Comparison of ENCODE assay signal across 10 cellular contexts in genomic region chr15:66882251-66883020, GRCh38.
A peak's percentile ranks its signal among the peaks of the same experiment; 100 is the strongest.
DNase-seq lines count a peak whose midpoint lies in the region; ATAC-seq and TF ChIP-seq lines count a peak whose summit lies in the region.
"Had no signal": no experiment of that assay in that cellular context is flagged by ENCODE, and none has a peak within 500 bp of the region (broad histone marks: within the 10 kb centered on the region; RNA-seq: fewer than 3 reads in every experiment).

No MANE protein-coding gene starts in this region.

- H3K9me3 ChIP-seq in PC-9 (ENCODE audit: insufficient read depth, low read depth) = no peaks in the 10 kb centered on the region
- no peaks in the 10 kb centered on the region for H3K9me3 ChIP-seq in neural progenitor cell (ENCODE audit: low read depth)
- H3K9me3 ChIP-seq: BLaER1 treated with 17β-estradiol and CSF1 and Interleukin-3, amounts not matched to agents 10 nM and 100 nM had no signal

- H3K36me3 Mint-ChIP-seq in neural progenitor cell = no peaks in the 10 kb centered on the region
- H3K36me3 Mint-ChIP-seq in activated naive CD4-positive, alpha-beta T cell treated with anti-CD3 and anti-CD28 coated beads, Interleukin-2, amount 10 ng/mL, durations not matched to agents 7 days and 5 days = no peaks in the 10 kb centered on the region
- H3K36me3 Mint-ChIP-seq: natural killer cell treated with Interleukin-12 subunit alpha and Interleukin-12 subunit beta and Interleukin-15 and Interleukin-18, amount 100 ng/mL, for 72 hours had no signal

- H3K4me1 ChIP-seq in PC-9 (replicated peaks; ENCODE audit: insufficient read depth) (peaks cover 29% of the 10 kb centered on the region), neural progenitor cell (peaks cover 13% of the 10 kb centered on the region)

- no peak overlapping the region for H3K9ac ChIP-seq in neural progenitor cell
- H3K9ac ChIP-seq: BLaER1 treated with 17β-estradiol and CSF1 and Interleukin-3, amounts not matched to agents 10 nM and 100 nM had no signal

- DNase-seq in ACHN = peak; percentile 55
- peak in 1 of 2 experiments; percentile 49 for DNase-seq in PC-9
- DNase-seq in epithelial cell of esophagus (ENCODE audit: low read depth) = peak; percentile 30
- DNase-seq in neural progenitor cell (ENCODE audit: low spot score) = no peak
- no peak for DNase-seq in substantia nigra (lab: John Stamatoyannopoulos, UW)
- no peak for DNase-seq in SKM-1 (lab: John Stamatoyannopoulos, UW; ENCODE audit: unreplicated experiment)
- no peak for DNase-seq in activated naive CD4-positive, alpha-beta T cell treated with anti-CD3 and anti-CD28 coated beads, Interleukin-2, amount 10 ng/mL, durations not matched to agents 7 days and 5 days

- H3K9me3 Mint-ChIP-seq in neural progenitor cell = peaks cover 7% of the 10 kb centered on the region
- no peaks in the 10 kb centered on the region for H3K9me3 Mint-ChIP-seq in activated naive CD4-positive, alpha-beta T cell treated with anti-CD3 and anti-CD28 coated beads, Interleukin-2, amount 10 ng/mL, durations not matched to agents 7 days and 5 days
- H3K9me3 Mint-ChIP-seq: natural killer cell treated with Interleukin-12 subunit alpha and Interleukin-12 subunit beta and Interleukin-15 and Interleukin-18, amount 100 ng/mL, for 72 hours had no signal

- TF ChIP-seq CTCF in PC-9 (conservative IDR thresholded peaks at IDR 0.05) = no peak
- TF ChIP-seq CTCF in epithelial cell of esophagus (IDR thresholded peaks at IDR 0.05; ENCODE audit: insufficient read depth, low read depth, low read length, missing control alignments) = no peak
- TF ChIP-seq CTCF in neural progenitor cell (IDR thresholded peaks at IDR 0.05) = no peak

- H3K79me2 ChIP-seq in PC-9 (ENCODE audit: low read depth) = no peaks in the 10 kb centered on the region
- H3K79me2 ChIP-seq in neural progenitor cell (ENCODE audit: low read depth) = no peaks in the 10 kb centered on the region

- peak overlapping the region; percentile 83 for H3K27ac Mint-ChIP-seq in neural progenitor cell
- H3K27ac Mint-ChIP-seq in activated naive CD4-positive, alpha-beta T cell treated with anti-CD3 and anti-CD28 coated beads, Interleukin-2, amount 10 ng/mL, durations not matched to agents 7 days and 5 days = no peak overlapping the region
- H3K27ac Mint-ChIP-seq: natural killer cell treated with Interleukin-12 subunit alpha and Interleukin-12 subunit beta and Interleukin-15 and Interleukin-18, amount 100 ng/mL, for 72 hours had no signal

- CTCF ChIA-PET in PC-9 (lab: Charles Lee) = no interaction called here
- CTCF ChIA-PET in activated naive CD4-positive, alpha-beta T cell treated with anti-CD3 and anti-CD28 coated beads, Interleukin-2, amount 10 ng/mL, durations not matched to agents 7 days and 5 days (lab: Charles Lee) = interaction anchor here (1.0 kb wide), 1 partner anchor 31 kb away, joined by 5 read pairs; no protein-coding TSS in a partner anchor

- TSS peak; percentile 97 for BruUV-seq in PC-9 (replicated peaks; lab: Mats Ljungman, UMichigan)

- POLR2A ChIA-PET in PC-9 (lab: Charles Lee; ENCODE audit: unreplicated experiment) = interaction anchor here (0.6 to 0.7 kb wide), 3 partner anchors 24 to 880 kb away, joined by 3 to 6 read pairs (median 4); no protein-coding TSS in a partner anchor

- H3K4me1 Mint-ChIP-seq in neural progenitor cell = peaks cover 31% of the 10 kb centered on the region
- no peaks in the 10 kb centered on the region for H3K4me1 Mint-ChIP-seq in activated naive CD4-positive, alpha-beta T cell treated with anti-CD3 and anti-CD28 coated beads, Interleukin-2, amount 10 ng/mL, durations not matched to agents 7 days and 5 days

- peak overlapping the region; percentile 74 for H3K27ac ChIP-seq in PC-9
- H3K27ac ChIP-seq in neural progenitor cell = no peak overlapping the region
- no peak overlapping the region for H3K27ac ChIP-seq in substantia nigra (ENCODE audit: low read depth, low read length, poor library complexity, severe bottlenecking)
- H3K27ac ChIP-seq: BLaER1 treated with 17β-estradiol and CSF1 and Interleukin-3, amounts not matched to agents 10 nM and 100 nM had no signal

- in situ Hi-C loops in ACHN (cut with HindIII; ENCODE audit: low pct_ligation_motif_present, low pct_unique_long_range_greater_than_20kb, low sequenced_read_pairs) = no loop called here

- H4K20me1 ChIP-seq in PC-9 (ENCODE audit: insufficient read depth) (no peaks in the 10 kb centered on the region), neural progenitor cell (ENCODE audit: low read depth) (no peaks in the 10 kb centered on the region)

- peaks cover 15% of the 10 kb centered on the region for H3K27me3 Mint-ChIP-seq in neural progenitor cell (ENCODE audit: insufficient read depth, low read depth)
- H3K27me3 Mint-ChIP-seq in activated naive CD4-positive, alpha-beta T cell treated with anti-CD3 and anti-CD28 coated beads, Interleukin-2, amount 10 ng/mL, durations not matched to agents 7 days and 5 days = peaks cover 47% of the 10 kb centered on the region

- H3K36me3 ChIP-seq in PC-9 (ENCODE audit: low read depth) (no peaks in the 10 kb centered on the region), neural progenitor cell (no peaks in the 10 kb centered on the region)
- H3K36me3 ChIP-seq: BLaER1 treated with 17β-estradiol and CSF1 and Interleukin-3, amounts not matched to agents 10 nM and 100 nM had no signal

- peak overlapping the region; percentile 57 for H3K4me2 ChIP-seq in PC-9
- no peak overlapping the region for H3K4me2 ChIP-seq in neural progenitor cell

- no peaks in the 10 kb centered on the region for H3K27me3 ChIP-seq in PC-9 (ENCODE audit: insufficient read depth, low read depth)
- H3K27me3 ChIP-seq in neural progenitor cell = no peaks in the 10 kb centered on the region

- H2AFZ ChIP-seq in PC-9 (no peak overlapping the region), neural progenitor cell (replicated peaks) (no peak overlapping the region)

- no peak overlapping the region for H3K4me3 Mint-ChIP-seq in neural progenitor cell
- H3K4me3 Mint-ChIP-seq in activated naive CD4-positive, alpha-beta T cell treated with anti-CD3 and anti-CD28 coated beads, Interleukin-2, amount 10 ng/mL, durations not matched to agents 7 days and 5 days = no peak overlapping the region
- H3K4me3 Mint-ChIP-seq: natural killer cell treated with Interleukin-12 subunit alpha and Interleukin-12 subunit beta and Interleukin-15 and Interleukin-18, amount 100 ng/mL, for 72 hours had no signal

- ATAC-seq in GM18867 (IDR thresholded peaks at IDR 0.05; ENCODE audit: unreplicated experiment) = no peak
- ATAC-seq: natural killer cell treated with Interleukin-12 subunit alpha and Interleukin-12 subunit beta and Interleukin-15 and Interleukin-18, amount 100 ng/mL, for 72 hours had no signal

- intact Hi-C loops in PC-9 (cut with micrococcal nuclease; ENCODE audit: unreplicated experiment) = loop anchor here (1.0 to 10.0 kb wide), 7 partner anchors 20 to 952 kb away; partner anchors contain the start of gene SMAD3

- H3K9me2 ChIP-seq in PC-9 (ENCODE audit: insufficient read depth) = no peaks in the 10 kb centered on the region

- H3F3A ChIP-seq in PC-9 (ENCODE audit: insufficient read depth, low read depth) (peaks cover 17% of the 10 kb centered on the region; the same call in 1 of the 2 replicates), neural progenitor cell (ENCODE audit: low read depth) (peaks cover 6% of the 10 kb centered on the region)

- H3K4me3 ChIP-seq in PC-9 = no peak overlapping the region
- H3K4me3 ChIP-seq in epithelial cell of esophagus (ENCODE audit: low read length) = no peak overlapping the region
- H3K4me3 ChIP-seq in neural progenitor cell = no peak overlapping the region
- H3K4me3 ChIP-seq: BLaER1 treated with 17β-estradiol and CSF1 and Interleukin-3, amounts not matched to agents 10 nM and 100 nM had no signal

Comparison
In these comparisons a context has a peak if more than half of its experiments do, and no peak if none do; other contexts are left out.
1. DNase-seq: peak in ACHN (single experiment) and epithelial cell of esophagus (single experiment); none in neural progenitor cell (single experiment), substantia nigra (0 of 49), SKM-1 (single experiment) and activated naive CD4-positive, alpha-beta T cell treated with anti-CD3 and anti-CD28 coated beads, Interleukin-2, amount 10 ng/mL, durations not matched to agents 7 days and 5 days (single experiment).